In the genomic region with DNA sequence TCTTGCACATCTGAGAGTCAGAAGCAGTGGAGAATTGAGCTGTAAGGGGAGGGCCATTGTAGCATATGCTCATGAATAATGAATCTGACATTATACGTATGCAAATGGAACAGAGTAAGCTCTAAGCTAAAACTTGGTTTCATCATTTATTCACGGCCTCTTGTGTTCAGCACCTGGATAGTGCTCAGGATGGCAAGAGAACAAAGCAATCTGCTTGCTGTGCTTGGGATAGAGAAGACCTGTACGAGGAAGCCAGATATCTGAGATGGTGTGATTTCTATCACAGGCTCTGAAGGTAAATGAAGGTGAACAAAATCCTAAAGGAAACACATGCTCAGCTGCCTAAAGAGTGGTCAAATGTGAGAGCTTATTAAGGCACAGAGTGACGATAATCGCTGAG, we compare ENCODE assay signal across 23 cellular contexts.
"Had no signal": no experiment of that assay in that cellular context is flagged by ENCODE, and none has a peak within 500 bp of the region (broad histone marks: within the 10 kb centered on the region; RNA-seq: fewer than 3 reads in every experiment).

No MANE protein-coding gene starts in this region.

- DNase-seq: activated CD4-positive, alpha-beta T cell treated with anti-CD3 and anti-CD28 coated beads, Interleukin-2, amount 50 U/mL, for 1 hour; activated CD4-positive, CD25-positive, alpha-beta regulatory T cell treated with anti-CD3 and anti-CD28 coated beads, Interleukin-2, amount 50 U/mL, for 72 hours; activated gamma-delta T cell treated with Interleukin-2 at 50 U/mL for 16 hours; activated T-cell treated with anti-CD3 and anti-CD28 coated beads, Interleukin-2, amount 50 U/mL, for 1 hour; aorta; brain microvascular endothelial cell; central memory CD4-positive, alpha-beta T cell; dermis blood vessel endothelial cell; effector CD8-positive, alpha-beta T cell; foreskin keratinocyte; immature natural killer cell; kidney glomerular epithelial cell; left ventricle myocardium inferior; naive thymus-derived CD8-positive, alpha-beta T cell; posterior cingulate gyrus; sigmoid colon; stimulated activated CD4-positive, alpha-beta T cell treated with anti-CD3 and anti-CD28 coated beads, Interleukin-15, amount 100 ng/mL, for 24 hours; stomach; trophoblast cell; uterus had no signal

- ATAC-seq: foreskin keratinocyte; naive thymus-derived CD8-positive, alpha-beta T cell; stimulated activated memory B cell treated with anti-CD40 and anti-IgM and Interleukin-4, amounts not matched to agents 10 μg/mL and 1 μg/mL and 100 μg/mL, for 72 hours had no signal

- H3K27ac ChIP-seq: brain microvascular endothelial cell, foreskin keratinocyte, hepatocyte, left ventricle myocardium inferior, neural progenitor cell, sigmoid colon, stomach, uterus had no signal
